ENCODE assay signal across 8 cellular contexts in the genomic region with DNA sequence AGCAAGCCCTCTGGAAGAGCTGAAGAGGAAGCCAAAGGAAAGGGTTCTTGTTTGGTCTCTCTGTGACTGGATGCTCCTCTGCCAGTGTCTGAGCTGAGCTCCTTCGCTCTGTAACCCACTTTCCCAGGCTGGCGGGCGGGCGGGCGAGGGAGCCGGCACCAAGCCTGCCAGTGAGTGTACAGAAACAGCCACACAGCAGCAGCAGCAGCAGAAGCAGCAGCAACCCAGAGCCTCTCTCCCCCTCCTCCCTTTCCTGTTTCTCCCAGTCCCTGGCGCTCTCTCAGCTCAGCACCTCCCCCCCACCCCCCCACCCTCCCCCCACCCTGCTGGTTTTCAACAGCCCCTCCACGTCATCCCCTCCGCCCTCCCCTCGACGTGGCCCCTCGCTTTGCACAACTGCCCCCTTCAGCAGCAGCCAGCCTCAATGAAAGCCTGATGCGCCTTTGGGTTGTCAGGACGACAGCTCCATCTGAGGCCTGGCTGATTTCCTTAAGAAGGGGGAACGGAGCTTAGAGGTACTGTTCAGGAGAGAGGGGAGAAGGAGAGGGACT. TPM values are rescaled to one million over a fixed set of nuclear protein-coding genes. Genes with fewer than 3 reads are reported as not detected.
A peak's percentile ranks its signal among the peaks of the same experiment; 100 is the strongest.
DNase-seq lines count a peak whose midpoint lies in the region; ATAC-seq and TF ChIP-seq lines count a peak whose summit lies in the region.

A gene (minus strand): TSS at position 197 of the 551 bp plus-strand sequence.

- H4K91ac ChIP-seq in neuronal stem cell (ENCODE audit: low read depth, low read length, poor library complexity) = no peak within 1 kb of the TSS

- H2AFZ ChIP-seq in neuronal stem cell (ENCODE audit: low read length) = peak within 1 kb of the TSS; percentile 96

- no peak within 1 kb of the TSS for H3K4me3 Mint-ChIP-seq in natural killer cell

- no peaks in the 10 kb centered on the region for H3K36me3 ChIP-seq in neuronal stem cell (replicated peaks in 1 of 2; ENCODE audit: control insufficient read depth in 2 of 2, insufficient read depth in 2 of 2, low read length in 2 of 2)

- H3K4me2 ChIP-seq in neuronal stem cell (ENCODE audit: insufficient read depth, low read length, poor library complexity, severe bottlenecking) = peak within 1 kb of the TSS; percentile 77

- peak within 1 kb of the TSS; percentile 82 for H3K27ac ChIP-seq in neuronal stem cell (replicated peaks; ENCODE audit: low read length)

- no peaks in the 10 kb centered on the region for H3K4me1 Mint-ChIP-seq in natural killer cell

- intact Hi-C loops in natural killer cell (cut with micrococcal nuclease) = no loop called here

- H3K14ac ChIP-seq in neuronal stem cell (ENCODE audit: low read length) = peak within 1 kb of the TSS; percentile 67

- H3K27ac Mint-ChIP-seq in natural killer cell = no peak within 1 kb of the TSS

- H2BK12ac ChIP-seq in neuronal stem cell (ENCODE audit: low read length) = no peak within 1 kb of the TSS

- H2BK15ac ChIP-seq in neuronal stem cell (ENCODE audit: low read length) = no peak within 1 kb of the TSS

- WGBS in neuronal stem cell (ENCODE audit: extremely low coverage in 2 of 2, insufficient read length in 2 of 2, insufficient replicate concordance in 1 of 2), 2 donors = no CpG with 5 or more reads among the region's 15 CpGs

- H2BK120ac ChIP-seq in neuronal stem cell (ENCODE audit: low read depth, low read length) = no peak within 1 kb of the TSS

- H3K23ac ChIP-seq in neuronal stem cell (ENCODE audit: low read depth, low read length, poor library complexity) = no peak within 1 kb of the TSS

- TF ChIP-seq CTCF in foreskin fibroblast (IDR thresholded peaks at IDR 0.05; ENCODE audit: low read depth, low read length) (no peak), natural killer cell (IDR thresholded peaks at IDR 0.05) (no peak)

- H4K8ac ChIP-seq in neuronal stem cell (ENCODE audit: low read depth, low read length) = no peak within 1 kb of the TSS

- H2AK5ac ChIP-seq in neuronal stem cell (ENCODE audit: low read depth, low read length) = no peak within 1 kb of the TSS

- peak within 1 kb of the TSS; percentile 48 to 81 for H3K4me3 ChIP-seq in foreskin fibroblast (ENCODE audit: low read depth in 1 of 2, low read length in 2 of 2)
- peak within 1 kb of the TSS; percentile 82 for H3K4me3 ChIP-seq in neuronal stem cell (ENCODE audit: low read length in 2 of 2)

- H3K27me3 ChIP-seq in neuronal stem cell (ENCODE audit: control insufficient read depth in 3 of 3, insufficient read depth in 3 of 3, low read depth in 1 of 3, low read length in 3 of 3) = no peaks in the 10 kb centered on the region

- H3K18ac ChIP-seq in neuronal stem cell (ENCODE audit: low read length) = peak within 1 kb of the TSS; percentile 88

- peaks cover 6 to 10% of the 10 kb centered on the region in 2 donors for H3K9me3 Mint-ChIP-seq in natural killer cell

- peaks cover 6 to 16% of the 10 kb centered on the region in 2 donors for H3K4me1 ChIP-seq in neuronal stem cell (ENCODE audit: control insufficient read depth in 2 of 2, insufficient read depth in 1 of 2, low read depth in 1 of 2, low read length in 2 of 2)

- H3K9ac ChIP-seq in neuronal stem cell (ENCODE audit: low read depth, low read length, poor library complexity) = peak within 1 kb of the TSS; percentile 95

- no peaks in the 10 kb centered on the region for H3K9me3 ChIP-seq in neuronal stem cell (replicated peaks in 1 of 2; ENCODE audit: control insufficient read depth in 2 of 2, insufficient read depth in 1 of 2, low read depth in 1 of 2, low read length in 2 of 2)

- ATAC-seq in HG03045 (IDR thresholded peaks at IDR 0.05; ENCODE audit: unreplicated experiment) (no peak), HG03135 (IDR thresholded peaks at IDR 0.05; ENCODE audit: unreplicated experiment) (no peak), natural killer cell (no peak)

- H3K4ac ChIP-seq in neuronal stem cell (ENCODE audit: low read length) = no peak within 1 kb of the TSS

- peak; percentile 44 for DNase-seq in D341Med (ENCODE audit: low spot score)
- peak; percentile 40 for DNase-seq in NCI-H748 treated with DMSO at 0.1 percent for 48 hours (lab: John Stamatoyannopoulos, UW)
- DNase-seq in foreskin fibroblast = peak; percentile 17 to 69
- peak; percentile 78 for DNase-seq in neuronal stem cell (ENCODE audit: low spot score)
- no peak for DNase-seq in natural killer cell
- DNase-seq in mesenteric fat pad (ENCODE audit: low spot score) = no peak

- H3K79me1 ChIP-seq in neuronal stem cell (ENCODE audit: low read depth, low read length) = no peaks in the 10 kb centered on the region

- H3K36me3 Mint-ChIP-seq in natural killer cell = no peaks in the 10 kb centered on the region

- no peak within 1 kb of the TSS for H2BK5ac ChIP-seq in neuronal stem cell (ENCODE audit: low read length)

- no peaks in the 10 kb centered on the region for H3K27me3 Mint-ChIP-seq in natural killer cell (ENCODE audit: low read depth in 2 of 2)

RNA-seq across cellular contexts. Expression of the gene that starts here (rescaled TPM):
- 13.2 TPM for polyA plus RNA-seq in neuronal stem cell (2013, experiment 1 of 2)
- polyA plus RNA-seq in neuronal stem cell (2013, experiment 2 of 2) = 13.7 TPM
- total RNA-seq in natural killer cell (not detected), mesenteric fat pad (1.7 TPM)

Comparison
In these comparisons a context has a peak if more than half of its experiments do, and no peak if none do; other contexts are left out.
1. DNase-seq: peak in D341Med (single experiment), NCI-H748 treated with DMSO at 0.1 percent for 48 hours (single experiment), foreskin fibroblast (2 of 2) and neuronal stem cell (single experiment); none in natural killer cell (single experiment) and mesenteric fat pad (single experiment).